ENCODE assay signal across 14 cellular contexts in genomic region chr11:2820976-2821375, GRCh38.
A peak's percentile ranks its signal among the peaks of the same experiment; 100 is the strongest.
DNase-seq lines count a peak whose midpoint lies in the region; ATAC-seq and TF ChIP-seq lines count a peak whose summit lies in the region.
"Had no signal": no experiment of that assay in that cellular context is flagged by ENCODE, and none has a peak within 500 bp of the region (broad histone marks: within the 10 kb centered on the region; RNA-seq: fewer than 3 reads in every experiment).

No MANE protein-coding gene starts in this region.

- H3K4me3 Mint-ChIP-seq in natural killer cell = no peak overlapping the region
- H3K4me3 Mint-ChIP-seq: B cell, GM23338, H9 had no signal

- no peak overlapping the region for H3K23ac ChIP-seq in neuronal stem cell (ENCODE audit: low read depth, low read length, poor library complexity)

- peak overlapping the region; percentile 81 for H3K18ac ChIP-seq in neuronal stem cell (ENCODE audit: low read length)

- no peak overlapping the region for H4K91ac ChIP-seq in neuronal stem cell (ENCODE audit: low read depth, low read length, poor library complexity)

- H3K4ac ChIP-seq in neuronal stem cell (ENCODE audit: low read length) = no peak overlapping the region

- 96% methylated on average over 16 of the region's 16 CpGs for WGBS in right cardiac atrium
- no CpG with 5 or more reads among the region's 16 CpGs for WGBS in neuronal stem cell (ENCODE audit: extremely low coverage in 2 of 2, insufficient read length in 2 of 2, insufficient replicate concordance in 1 of 2), 2 donors

- H3K36me3 Mint-ChIP-seq in natural killer cell = peaks cover 24% of the 10 kb centered on the region

- intact Hi-C loops in Right ventricle myocardium superior (cut with DNase I) = loop anchor here (10.0 kb wide), 1 partner anchor 56 kb away; no protein-coding TSS in a partner anchor
- intact Hi-C loops in left cardiac atrium (cut with DNase I) = no loop called here
- intact Hi-C loops in right cardiac atrium (cut with DNase I) = no loop called here
- intact Hi-C loops in upper lobe of right lung (cut with DNase I) = no loop called here
- intact Hi-C loops in natural killer cell (cut with micrococcal nuclease) = no loop called here

- no peaks in the 10 kb centered on the region for H3K79me1 ChIP-seq in neuronal stem cell (ENCODE audit: low read depth, low read length)

- peak; percentile 34 for DNase-seq in Right ventricle myocardium superior
- DNase-seq in left cardiac atrium = no peak
- DNase-seq in right cardiac atrium = peak; percentile 3 to 43 (median 28)
- DNase-seq in neuronal stem cell (ENCODE audit: low spot score) = no peak
- peak; percentile 46 for DNase-seq in upper lobe of right lung
- DNase-seq in natural killer cell = no peak
- no peak for DNase-seq in mesenteric fat pad (ENCODE audit: low spot score)
- DNase-seq: C1 segment of cervical spinal cord, DMS79, H9 had no signal

- no peak for ATAC-seq in Right ventricle myocardium superior (ENCODE audit: poor library complexity)
- ATAC-seq in left cardiac atrium = no peak
- ATAC-seq in right cardiac atrium = no peak
- ATAC-seq in upper lobe of right lung = no peak
- ATAC-seq in HG03097 (IDR thresholded peaks at IDR 0.05; ENCODE audit: low FRiP score, unreplicated experiment) = no peak
- ATAC-seq in natural killer cell = no peak
- ATAC-seq: GM23338 had no signal

- no peaks in the 10 kb centered on the region for H3K36me3 ChIP-seq in neuronal stem cell (replicated peaks in 1 of 2; ENCODE audit: control insufficient read depth in 2 of 2, insufficient read depth in 2 of 2, low read length in 2 of 2)
- no peaks in the 10 kb centered on the region for H3K36me3 ChIP-seq in upper lobe of right lung

- peaks cover 3% of the 10 kb centered on the region for H3K4me1 ChIP-seq in right cardiac atrium (ENCODE audit: control insufficient read depth, insufficient read depth, low read length)
- H3K4me1 ChIP-seq in neuronal stem cell (ENCODE audit: control insufficient read depth in 2 of 2, insufficient read depth in 1 of 2, low read depth in 1 of 2, low read length in 2 of 2) = peaks cover 4 to 6% of the 10 kb centered on the region in 2 donors
- H3K4me1 ChIP-seq in upper lobe of right lung = peaks cover 23% of the 10 kb centered on the region

- no peaks in the 10 kb centered on the region for H3K27me3 ChIP-seq in right cardiac atrium (ENCODE audit: control insufficient read depth, insufficient read depth)
- no peaks in the 10 kb centered on the region for H3K27me3 ChIP-seq in neuronal stem cell (ENCODE audit: control insufficient read depth in 3 of 3, insufficient read depth in 3 of 3, low read depth in 1 of 3, low read length in 3 of 3)
- H3K27me3 ChIP-seq in upper lobe of right lung = no peaks in the 10 kb centered on the region

- H3K27me3 Mint-ChIP-seq in natural killer cell (ENCODE audit: low read depth in 2 of 2) = peaks cover 27 to 31% of the 10 kb centered on the region in 2 donors
- H3K27me3 Mint-ChIP-seq: CD4-positive, alpha-beta memory T cell had no signal

- H4K8ac ChIP-seq in neuronal stem cell (ENCODE audit: low read depth, low read length) = no peak overlapping the region

- H3K4me3 ChIP-seq in right cardiac atrium (ENCODE audit: low read length) (no peak overlapping the region), neuronal stem cell (ENCODE audit: low read length in 2 of 2) (peak overlapping the region in 1 of 2 donors; percentile 27), upper lobe of right lung (no peak overlapping the region)
- H3K4me3 ChIP-seq: GM23338 had no signal

- peak overlapping the region; percentile 47 for H3K9ac ChIP-seq in neuronal stem cell (ENCODE audit: low read depth, low read length, poor library complexity)

- no peak overlapping the region for H2BK15ac ChIP-seq in neuronal stem cell (ENCODE audit: low read length)

- H3K27ac ChIP-seq in right cardiac atrium (ENCODE audit: low read length) (no peak overlapping the region), neuronal stem cell (replicated peaks; ENCODE audit: low read length) (no peak overlapping the region), upper lobe of right lung (no peak overlapping the region)

- peak overlapping the region; percentile 15 for H2AK5ac ChIP-seq in neuronal stem cell (ENCODE audit: low read depth, low read length)

- peaks cover 4 to 17% of the 10 kb centered on the region in 2 donors for H3K9me3 Mint-ChIP-seq in natural killer cell

- no peak overlapping the region for H2BK120ac ChIP-seq in neuronal stem cell (ENCODE audit: low read depth, low read length)

- H2BK5ac ChIP-seq in neuronal stem cell (ENCODE audit: low read length) = no peak overlapping the region

- no peak overlapping the region for H2BK12ac ChIP-seq in neuronal stem cell (ENCODE audit: low read length)

- no peak overlapping the region for H2AFZ ChIP-seq in neuronal stem cell (ENCODE audit: low read length)
- H2AFZ ChIP-seq: GM23338 had no signal

- H3K9me3 ChIP-seq in right cardiac atrium (ENCODE audit: control insufficient read depth, low read length) = no peaks in the 10 kb centered on the region
- H3K9me3 ChIP-seq in neuronal stem cell (replicated peaks in 1 of 2; ENCODE audit: control insufficient read depth in 2 of 2, insufficient read depth in 1 of 2, low read depth in 1 of 2, low read length in 2 of 2) = peaks cover 13 to 19% of the 10 kb centered on the region in 2 donors
- no peaks in the 10 kb centered on the region for H3K9me3 ChIP-seq in upper lobe of right lung

- no peaks in the 10 kb centered on the region for H3K4me1 Mint-ChIP-seq in natural killer cell
- H3K4me1 Mint-ChIP-seq: B cell; CD4-positive, alpha-beta memory T cell had no signal

- no peak overlapping the region for H3K27ac Mint-ChIP-seq in natural killer cell
- H3K27ac Mint-ChIP-seq: B cell; CD4-positive, alpha-beta memory T cell; GM23338 had no signal

- no peak overlapping the region for H3K4me2 ChIP-seq in neuronal stem cell (ENCODE audit: insufficient read depth, low read length, poor library complexity, severe bottlenecking)
- H3K4me2 ChIP-seq: GM23338 had no signal

- no peak for TF ChIP-seq CTCF in upper lobe of right lung (IDR thresholded peaks at IDR 0.05)
- TF ChIP-seq CTCF in natural killer cell (IDR thresholded peaks at IDR 0.05) = no peak

- no peak overlapping the region for H3K14ac ChIP-seq in neuronal stem cell (ENCODE audit: low read length)

Comparison
In these comparisons a context has a peak if more than half of its experiments do, and no peak if none do; other contexts are left out.
1. DNase-seq: peak in Right ventricle myocardium superior (single experiment), right cardiac atrium (3 of 3) and upper lobe of right lung (single experiment); none in left cardiac atrium (single experiment), neuronal stem cell (single experiment), natural killer cell (single experiment) and mesenteric fat pad (single experiment).